Comparison of ENCODE assay signal across 20 cellular contexts in genomic region chr3:81426826-81427565, GRCh38.
"Had no signal": no experiment of that assay in that cellular context is flagged by ENCODE, and none has a peak within 500 bp of the region (broad histone marks: within the 10 kb centered on the region; RNA-seq: fewer than 3 reads in every experiment).

No MANE protein-coding gene starts in this region.

- H3K4me3 ChIP-seq: ovary, psoas muscle, right atrium auricular region, thoracic aorta, vagina had no signal

- H3K4me1 ChIP-seq: psoas muscle, right atrium auricular region, vagina had no signal

- H3K27me3 ChIP-seq: neutrophil, ovary, right atrium auricular region, vagina had no signal

- H3K9me3 ChIP-seq: neutrophil, ovary, psoas muscle, right atrium auricular region, thoracic aorta, vagina had no signal

- H3K27ac ChIP-seq: neutrophil, ovary, psoas muscle, right atrium auricular region, thoracic aorta, vagina had no signal

- H3K36me3 ChIP-seq: neutrophil, ovary, right atrium auricular region, thoracic aorta, vagina had no signal

- DNase-seq: activated CD4-positive, alpha-beta T cell treated with anti-CD3 and anti-CD28 coated beads for 4 hours; activated CD4-positive, alpha-beta T cell treated with anti-CD3 and anti-CD28 coated beads, Interleukin-2, amount 50 U/mL, for 48 hours; activated CD4-positive, CD25-positive, alpha-beta regulatory T cell; activated CD8-positive, alpha-beta memory T cell treated with anti-CD3 and anti-CD28 coated beads, Interleukin-2, amount 50 U/mL, for 48 hours; activated effector memory CD4-positive, alpha-beta T cell treated with Interleukin-2 at 50 U/mL for 16 hours; activated naive CD4-positive, alpha-beta T cell treated with anti-CD3 and anti-CD28 coated beads, Interleukin-2, amount 10 ng/mL, durations not matched to agents 7 days and 5 days; activated T-cell treated with anti-CD3 and anti-CD28 coated beads, Interleukin-2, amount 50 U/mL, for 48 hours; amygdala; foreskin fibroblast; left ventricle myocardium superior; mammary epithelial cell; ovary; psoas muscle; stimulated activated CD4-positive, alpha-beta T cell treated with anti-CD3 and anti-CD28 coated beads, Interleukin-4, amount 100 ng/mL, for 24 hours; stimulated activated naive CD4-positive, alpha-beta T cell treated with Interleukin-2 at 50 U/mL for 16 hours; T1000 had no signal
